Comparison of ENCODE assay signal across 32 cellular contexts in the genomic region with DNA sequence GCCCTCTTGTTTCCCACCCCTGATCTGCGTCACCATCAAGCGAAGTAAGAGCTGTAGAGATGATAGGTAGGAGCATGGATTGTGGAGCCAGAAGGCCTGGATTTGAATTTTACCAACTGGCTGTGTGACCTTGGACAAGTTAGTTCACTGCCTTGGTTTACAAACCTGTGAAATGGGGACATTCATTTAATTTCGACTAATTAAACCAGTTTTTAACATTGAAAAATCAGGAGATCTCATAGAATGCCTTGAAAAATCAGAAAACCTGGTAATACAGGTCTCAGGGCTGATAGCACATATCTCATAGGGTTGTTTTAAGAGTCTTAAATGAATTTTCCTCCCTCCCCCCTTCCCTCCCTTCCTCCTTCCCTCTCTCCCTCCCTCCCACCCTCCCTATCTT. TPM values are rescaled to one million over a fixed set of nuclear protein-coding genes. Genes with fewer than 3 reads are reported as not detected.
"Had no signal": no experiment of that assay in that cellular context is flagged by ENCODE, and none has a peak within 500 bp of the region (broad histone marks: within the 10 kb centered on the region; RNA-seq: fewer than 3 reads in every experiment).

No MANE protein-coding gene starts in this region.

- H3K4me3 ChIP-seq: neural progenitor cell, ovary, psoas muscle, skin epidermis, smooth muscle cell, spleen, suprapubic skin, testis, tibial artery, transverse colon, upper lobe of right lung, uterus had no signal

- H2AFZ ChIP-seq: neural progenitor cell, parathyroid adenoma had no signal

- H3K27ac ChIP-seq: ovary, parathyroid adenoma, psoas muscle, skin epidermis, spleen, suprapubic skin, testis, tibial artery, transverse colon, upper lobe of right lung, uterus had no signal

- H3K79me2 ChIP-seq: parathyroid adenoma had no signal

- H3K4me2 ChIP-seq: neural progenitor cell, smooth muscle cell had no signal

- H3K9me3 ChIP-seq: ovary, psoas muscle, spleen, suprapubic skin, testis, tibial artery, transverse colon, upper lobe of right lung, uterus had no signal

- DNase-seq: natural killer cell; occipital lobe; ovary; posterior cingulate gyrus; psoas muscle; right cardiac atrium; spleen; stimulated activated CD4-positive, alpha-beta T cell treated with anti-CD3 and anti-CD28 coated beads, Interleukin-12 subunit alpha, Interleukin-12 subunit beta, amount 100 ng/mL, for 4 hours; stimulated activated CD4-positive, alpha-beta T cell treated with anti-CD3 and anti-CD28 coated beads, Interleukin-1b, Interleukin-23, amount 100 ng/mL, for 48 hours; stimulated activated CD4-positive, alpha-beta T cell treated with anti-CD3 and anti-CD28 coated beads, Interleukin-4, amount 100 ng/mL, for 1 hour; stimulated activated CD4-positive, alpha-beta T cell treated with anti-CD3 and anti-CD28 coated beads, Interleukin-4, amount 100 ng/mL, for 4 hours; stimulated activated CD8-positive, alpha-beta memory T cell treated with anti-CD3 and anti-CD28 coated beads, Interleukin-4, amount 100 ng/mL, for 48 hours; stimulated activated naive CD4-positive, alpha-beta T cell; stimulated activated naive CD8-positive, alpha-beta T cell treated with anti-CD3 and anti-CD28 coated beads, Interleukin-15, amount 100 ng/mL, for 72 hours; stimulated activated naive CD8-positive, alpha-beta T cell treated with anti-CD3 and anti-CD28 coated beads, Interleukin-15, Interleukin-2, amounts not matched to agents 100 U/mL and 50 U/mL, for 24 hours; substantia nigra; testis; tibial artery; transverse colon; upper lobe of right lung; uterus had no signal

- H3K27me3 ChIP-seq: ovary, testis had no signal

- H3K4me1 ChIP-seq: psoas muscle had no signal

- ATAC-seq: natural killer cell; psoas muscle; right cardiac atrium; sciatic nerve; stimulated activated memory B cell treated with anti-CD40 and anti-IgM and Interleukin-4, amounts not matched to agents 10 μg/mL and 1 μg/mL and 100 μg/mL, for 72 hours; stimulated activated naive CD8-positive, alpha-beta T cell treated with anti-CD3 and anti-CD28 coated beads, Interleukin-15, amount 100 ng/mL, for 72 hours; stimulated activated naive CD8-positive, alpha-beta T cell treated with anti-CD3 and anti-CD28 coated beads, Interleukin-15, Interleukin-2, amounts not matched to agents 100 U/mL and 50 U/mL, for 24 hours; upper lobe of right lung had no signal

- H3K36me3 ChIP-seq: neural progenitor cell, ovary, spleen, suprapubic skin, tibial artery, transverse colon, upper lobe of right lung, uterus had no signal

- H3K9ac ChIP-seq: neural progenitor cell, parathyroid adenoma had no signal

RNA-seq across cellular contexts. Expression of a gene that starts 38.8 kb away (rescaled TPM):
- total RNA-seq: natural killer cell had no signal

RNA-seq across cellular contexts. Expression of a gene that starts 54.4 kb away (rescaled TPM):
- total RNA-seq: natural killer cell, occipital lobe, osteoblast, ovary, renal cortical epithelial cell, sciatic nerve, suprapubic skin, transverse colon, upper lobe of right lung, urinary bladder, uterus had no signal
- polyA plus RNA-seq: neural cell, ovary, psoas muscle, urinary bladder had no signal
